23 cellular contexts compared by ENCODE assay signal in genomic region chr6:56915832-56916231, GRCh38. TPM values are rescaled to one million over a fixed set of nuclear protein-coding genes. Genes with fewer than 3 reads are reported as not detected.
"Had no signal": no experiment of that assay in that cellular context is flagged by ENCODE, and none has a peak within 500 bp of the region (broad histone marks: within the 10 kb centered on the region; RNA-seq: fewer than 3 reads in every experiment).

No MANE protein-coding gene starts in this region.

- H3K9me3 ChIP-seq: MG63, SJSA1 had no signal

- H3K27ac ChIP-seq: brain microvascular endothelial cell, cardiac muscle cell, SJSA1, WERI-Rb-1 had no signal

- DNase-seq: activated CD4-positive, alpha-beta T cell treated with anti-CD3 and anti-CD28 coated beads for 4 hours; activated CD8-positive, alpha-beta memory T cell treated with anti-CD3 and anti-CD28 coated beads, Interleukin-2, amount 50 U/mL, for 4 hours; activated CD8-positive, alpha-beta T cell treated with anti-CD3 and anti-CD28 coated beads for 36 hours; activated gamma-delta T cell treated with Interleukin-2 at 50 U/mL for 16 hours; activated naive CD4-positive, alpha-beta T cell treated with anti-CD3 and anti-CD28 coated beads, Interleukin-2, amount 10 ng/mL, durations not matched to agents 7 days and 5 days; activated naive CD8-positive, alpha-beta T cell treated with anti-CD3 and anti-CD28 coated beads for 36 hours; activated T-cell treated with anti-CD3 and anti-CD28 coated beads, Interleukin-2, amount 50 U/mL, for 72 hours; brain microvascular endothelial cell; MG63; MV-4-11; NCI-H1105; NCI-H1436; NCI-H1694 treated with DMSO at 0.1 percent for 48 hours; NCI-H2081; NCI-H510A treated with DMSO at 0.1 percent for 48 hours; NCI-H69; PC-3; SHP77; WERI-Rb-1 had no signal

- H3K27me3 ChIP-seq: brain microvascular endothelial cell, cardiac muscle cell, MG63, SJSA1 had no signal

- FAIRE-seq: RCC 7860 had no signal

- H3K4me3 ChIP-seq: cardiac muscle cell, MG63, SJSA1 had no signal

- H3K36me3 ChIP-seq: brain microvascular endothelial cell, cardiac muscle cell, MG63, SJSA1, WERI-Rb-1 had no signal

RNA-seq across cellular contexts. Expression of gene BEND6, which starts 39.1 kb away (rescaled TPM):
- total RNA-seq: activated CD8-positive, alpha-beta T cell treated with anti-CD3 and anti-CD28 coated beads for 36 hours; activated naive CD8-positive, alpha-beta T cell treated with anti-CD3 and anti-CD28 coated beads for 36 hours; activated T-helper 2 cell treated with anti-CD3 and anti-CD28 coated beads, Interferon-gamma antibody, Interleukin-2, Interleukin-4, amounts not matched to agents 10 μg/mL and 5 μg/mL and 100 μg/mL, durations not matched to agents 14 hours and 24 hours and 36 hours had no signal
